21 cellular contexts compared by ENCODE assay signal in the genomic region with DNA sequence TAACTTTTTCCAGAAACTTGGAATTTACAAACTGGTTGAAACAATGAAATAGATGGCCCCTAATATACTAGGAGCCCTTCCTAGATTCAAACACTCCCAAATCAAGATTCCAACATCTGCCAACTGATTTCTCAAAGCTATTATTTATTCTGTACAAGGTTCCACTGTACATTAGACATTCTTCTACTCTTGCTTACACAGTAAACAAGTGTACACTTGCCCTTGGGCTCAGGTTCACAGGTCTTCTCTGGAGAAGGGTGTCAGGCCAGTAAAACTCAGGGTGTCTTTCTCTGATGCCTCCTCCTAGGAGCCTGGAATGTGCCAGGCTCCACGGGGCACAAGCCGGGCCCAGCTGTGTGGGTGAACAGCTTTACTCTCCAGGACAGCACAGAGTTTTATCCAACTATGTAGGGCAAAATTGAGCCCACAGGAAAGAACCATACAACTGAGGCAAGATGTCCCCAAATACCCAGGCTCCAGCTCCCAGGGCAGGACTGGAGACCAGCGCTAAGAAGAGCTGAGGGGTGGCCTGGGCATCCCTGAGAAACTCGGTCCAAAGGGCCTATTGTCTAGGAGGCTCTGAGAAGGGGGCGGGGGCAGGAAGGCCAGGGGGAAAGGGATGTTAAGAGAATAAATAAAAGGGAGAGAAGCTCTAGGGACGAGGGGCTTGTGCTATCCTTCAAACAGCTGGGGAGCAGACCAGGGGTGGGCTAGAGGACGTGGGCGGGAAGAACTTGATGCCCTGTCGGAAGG. TPM values are rescaled to one million over a fixed set of nuclear protein-coding genes. Genes with fewer than 3 reads are reported as not detected.
DNase-seq lines count a peak whose midpoint lies in the region; ATAC-seq, FAIRE-seq and TF ChIP-seq lines count a peak whose summit lies in the region.
"Had no signal": no experiment of that assay in that cellular context is flagged by ENCODE, and none has a peak within 500 bp of the region (broad histone marks: within the 10 kb centered on the region; RNA-seq: fewer than 3 reads in every experiment).

No MANE protein-coding gene starts in this region.

- no peak overlapping the region for H2AFZ ChIP-seq in keratinocyte (ENCODE audit: control insufficient read depth, low read length)

- H3K4me1 ChIP-seq in breast epithelium, result peaks cover 0 to 4% of the 10 kb centered on the region in 2 donors
- H3K4me1 ChIP-seq in keratinocyte (ENCODE audit: control insufficient read depth, extremely low read depth, insufficient read depth, low read length), result peaks cover 14% of the 10 kb centered on the region
- H3K4me1 ChIP-seq in gastrocnemius medialis, result peaks cover 24 to 27% of the 10 kb centered on the region in 2 donors
- H3K4me1 ChIP-seq in body of pancreas, result peaks cover 14% of the 10 kb centered on the region

- intact Hi-C loops in MCF 10A (cut with micrococcal nuclease) (no loop called here), breast epithelium (cut with DNase I; ENCODE audit: low total_unique reads) (loop anchor here (5.0 kb wide), 1 partner anchor 122 kb away; no protein-coding TSS in a partner anchor), activated B cell treated with CpG ODN at 0.5 μM for 24 hours (cut with micrococcal nuclease) (no loop called here), gastrocnemius medialis (cut with DNase I; ENCODE audit: low total_unique reads) (no loop called here), body of pancreas (cut with DNase I) (no loop called here)

- H3K27ac ChIP-seq in breast epithelium (no peak overlapping the region), keratinocyte (ENCODE audit: control insufficient read depth, insufficient read depth, low read length) (no peak overlapping the region), gastrocnemius medialis (peak overlapping the region; percentile 96 to 99 (median 98)), body of pancreas (no peak overlapping the region)
- H3K27ac ChIP-seq: PC-9, thoracic aorta had no signal

- no peaks in the 10 kb centered on the region for H4K20me1 ChIP-seq in keratinocyte (ENCODE audit: control insufficient read depth, extremely low read depth, insufficient read depth, low read length)

- H3K27me3 Mint-ChIP-seq in MCF 10A (ENCODE audit: insufficient read depth, unreplicated experiment), result no peaks in the 10 kb centered on the region
- peaks cover 44% of the 10 kb centered on the region for H3K27me3 Mint-ChIP-seq in activated B cell treated with CpG ODN at 0.5 μM for 24 hours

- TF ChIP-seq CTCF in MCF 10A (IDR thresholded peaks at IDR 0.05; ENCODE audit: unreplicated experiment) (no peak), breast epithelium (IDR thresholded peaks at IDR 0.05) (no peak), activated B cell treated with CpG ODN at 0.5 μM for 24 hours (IDR thresholded peaks at IDR 0.05) (no peak), keratinocyte (optimal IDR thresholded peaks at IDR 0.05 in 1 of 3, IDR thresholded peaks at IDR 0.05 in 1 of 3, conservative IDR thresholded peaks at IDR 0.05 in 1 of 3; ENCODE audit: extremely low read depth in 1 of 3, insufficient read depth in 2 of 3, low read length in 3 of 3) (no peak), gastrocnemius medialis (IDR thresholded peaks at IDR 0.05 in 4 of 5, conservative IDR thresholded peaks at IDR 0.05 in 1 of 5) (no peak), body of pancreas (IDR thresholded peaks at IDR 0.05) (no peak)

- dilution Hi-C loops in keratinocyte (cut with MboI; ENCODE audit: extremely low pct_ligation_motif_present, low sequenced_read_pairs), result no loop called here

- DNase-seq in MCF 10A (ENCODE audit: unreplicated experiment) (no peak), breast epithelium (ENCODE audit: low spot score in 2 of 2) (no peak), activated B cell treated with CpG ODN at 0.5 μM for 24 hours (no peak), keratinocyte (ENCODE audit: low read depth, low spot score) (no peak), gastrocnemius medialis (no peak), NOMO-1 treated with dmso at 0.1 percent for 144 hours (lab: John Stamatoyannopoulos, UW; ENCODE audit: unreplicated experiment) (no peak), body of pancreas (no peak), Kasumi-1 (lab: John Stamatoyannopoulos, UW) (no peak)
- DNase-seq: ACHN; activated effector memory CD4-positive, alpha-beta T cell treated with anti-CD3 and anti-CD28 coated beads, Interleukin-2, amount 50 U/mL, for 16 hours; DMS53; IMR-90; NCI-H774; PC-9; T-helper 9 cell had no signal

- peaks cover 32% of the 10 kb centered on the region for H3K4me1 Mint-ChIP-seq in MCF 10A (ENCODE audit: insufficient read depth, unreplicated experiment)
- H3K4me1 Mint-ChIP-seq in activated B cell treated with CpG ODN at 0.5 μM for 24 hours, result peaks cover 9% of the 10 kb centered on the region

- H3K27ac Mint-ChIP-seq in MCF 10A (ENCODE audit: low read depth, unreplicated experiment), result no peak overlapping the region
- H3K27ac Mint-ChIP-seq in activated B cell treated with CpG ODN at 0.5 μM for 24 hours, result no peak overlapping the region
- H3K27ac Mint-ChIP-seq: CD14-positive monocyte had no signal

- no peak for ATAC-seq in activated B cell treated with CpG ODN at 0.5 μM for 24 hours (ENCODE audit: low read depth)
- ATAC-seq in gastrocnemius medialis, result no peak
- no peak for ATAC-seq in body of pancreas

- CTCF ChIA-PET in MCF 10A (lab: Yijun Ruan, JAX) (interaction anchor here (0.6 to 9.2 kb wide), 24 partner anchors 10 to 492 kb away, joined by 3 to 415 read pairs (median 6); a partner anchor contains a TSS), activated B cell treated with CpG ODN at 0.5 μM for 24 hours (lab: Charles Lee) (interaction anchor here (1.0 to 3.7 kb wide), 8 partner anchors 10 to 753 kb away, joined by 3 to 50 read pairs (median 9); a partner anchor contains a TSS)

- TF ChIP-seq POLR2A in breast epithelium (IDR thresholded peaks at IDR 0.05) (no peak), gastrocnemius medialis (IDR thresholded peaks at IDR 0.05) (no peak), body of pancreas (IDR thresholded peaks at IDR 0.05) (no peak)

- no peak for FAIRE-seq in keratinocyte (lab: Jason Lieb, UNC)
- FAIRE-seq: endometrium, GM12891, GM19239 had no signal

- 71 to 83% methylated on average over 9 of the region's 9 CpGs for WGBS in body of pancreas, 2 donors

- H3K4me3 Mint-ChIP-seq in MCF 10A (ENCODE audit: unreplicated experiment) (peak overlapping the region; percentile 14), activated B cell treated with CpG ODN at 0.5 μM for 24 hours (peak overlapping the region; percentile 35)

- H3K9me3 ChIP-seq in breast epithelium, result no peaks in the 10 kb centered on the region
- no peaks in the 10 kb centered on the region for H3K9me3 ChIP-seq in keratinocyte (ENCODE audit: control insufficient read depth, low read depth, low read length)
- no peaks in the 10 kb centered on the region for H3K9me3 ChIP-seq in gastrocnemius medialis
- no peaks in the 10 kb centered on the region for H3K9me3 ChIP-seq in body of pancreas
- H3K9me3 ChIP-seq: thoracic aorta had no signal

- no peaks in the 10 kb centered on the region for H3K9me1 ChIP-seq in keratinocyte (ENCODE audit: control insufficient read depth, extremely low read depth, insufficient read depth, low read length)

- H3K9ac ChIP-seq in keratinocyte (ENCODE audit: control insufficient read depth, extremely low read depth, insufficient read depth, low read length), result no peak overlapping the region

- H3K9me3 Mint-ChIP-seq in MCF 10A (ENCODE audit: unreplicated experiment) (no peaks in the 10 kb centered on the region), activated B cell treated with CpG ODN at 0.5 μM for 24 hours (no peaks in the 10 kb centered on the region)

- no peaks in the 10 kb centered on the region for H3K79me2 ChIP-seq in keratinocyte (ENCODE audit: control insufficient read depth, insufficient read depth, low read length)

- BruUV-seq in MCF 10A (replicated peaks; lab: Mats Ljungman, UMichigan), result no TSS peak

- H3K4me3 ChIP-seq in breast epithelium, result no peak overlapping the region
- H3K4me3 ChIP-seq in keratinocyte (ENCODE audit: control insufficient read depth in 2 of 3, extremely low read depth in 1 of 3, insufficient read depth in 2 of 3, low read depth in 1 of 3, low read length in 3 of 3), result no peak overlapping the region
- H3K4me3 ChIP-seq in gastrocnemius medialis, result no peak overlapping the region
- H3K4me3 ChIP-seq in body of pancreas, result no peak overlapping the region

- peaks cover 5% of the 10 kb centered on the region for H3K36me3 Mint-ChIP-seq in MCF 10A (ENCODE audit: insufficient read depth, unreplicated experiment)
- no peaks in the 10 kb centered on the region for H3K36me3 Mint-ChIP-seq in activated B cell treated with CpG ODN at 0.5 μM for 24 hours (ENCODE audit: low read depth)
- H3K36me3 Mint-ChIP-seq: CD14-positive monocyte had no signal

- H3K36me3 ChIP-seq in breast epithelium (no peaks in the 10 kb centered on the region), keratinocyte (ENCODE audit: control insufficient read depth in 2 of 2, extremely low read depth in 1 of 2, insufficient read depth in 2 of 2, low read length in 2 of 2) (no peaks in the 10 kb centered on the region), gastrocnemius medialis (peaks cover 0 to 36% of the 10 kb centered on the region in 2 donors), body of pancreas (replicated peaks in 1 of 2; ENCODE audit: insufficient read depth in 1 of 2, low read depth in 2 of 2) (peaks cover 0 to 10% of the 10 kb centered on the region in 2 donors)
- H3K36me3 ChIP-seq: thoracic aorta had no signal

- peak overlapping the region; percentile 20 for H3K4me2 ChIP-seq in keratinocyte (ENCODE audit: control insufficient read depth, extremely low read depth, insufficient read depth, low read depth, low read length)

- in situ Hi-C loops in gastrocnemius medialis (cut with MboI; ENCODE audit: low sequenced_read_pairs in 4 of 4), result loop anchor here in 1 of 4 donors (10.0 kb wide), 1 partner anchor 120 kb away; no protein-coding TSS in a partner anchor

- POLR2A ChIA-PET in MCF 10A (lab: Yijun Ruan, JAX) (interaction anchor here (0.5 to 4.8 kb wide), 4 partner anchors 17 to 249 kb away, joined by 3 to 85 read pairs (median 6); no protein-coding TSS in a partner anchor), activated B cell treated with CpG ODN at 0.5 μM for 24 hours (lab: Charles Lee) (no interaction called here)

- H3K27me3 ChIP-seq in breast epithelium, result no peaks in the 10 kb centered on the region
- no peaks in the 10 kb centered on the region for H3K27me3 ChIP-seq in keratinocyte (ENCODE audit: control insufficient read depth, extremely low read depth, insufficient read depth, low read length)
- no peaks in the 10 kb centered on the region for H3K27me3 ChIP-seq in gastrocnemius medialis
- H3K27me3 ChIP-seq in body of pancreas, result no peaks in the 10 kb centered on the region

RNA-seq across cellular contexts. Expression of a gene that starts 8.8 kb away (rescaled TPM):
- total RNA-seq in MCF 10A (2022), result not detected in 2 replicates
- under 1 TPM in 1 of 3 donors, not detected in 2; 0.16 TPM for total RNA-seq in breast epithelium
- not detected in 2 replicates for total RNA-seq in activated B cell treated with CpG ODN at 0.5 μM for 24 hours
- polyA plus RNA-seq in keratinocyte, result not detected in 3 replicates
- not detected for polyA plus RNA-seq in keratinocyte (2011; ENCODE audit: low read depth)
- not detected in 2 replicates for polyA plus RNA-seq in keratinocyte (2011; cell fraction: cytosol; rRNA removed)
- not detected in 2 replicates for polyA plus RNA-seq in keratinocyte (2011; cell fraction: nucleus; rRNA removed)
- polyA plus RNA-seq in keratinocyte (2012; ENCODE audit: low replicate concordance), result not detected in 2 replicates
- polyA minus RNA-seq in keratinocyte, result not detected in 3 replicates
- not detected for polyA minus RNA-seq in keratinocyte (2011; cell fraction: cytosol; rRNA and poly(A)+ RNA removed)
- not detected in 2 replicates for polyA minus RNA-seq in keratinocyte (2011; cell fraction: nucleus; rRNA and poly(A)+ RNA removed)
- total RNA-seq in gastrocnemius medialis, result not detected
- under 1 TPM in 1 of 2 donors, not detected in 1; 0.52 TPM for total RNA-seq in body of pancreas
- total RNA-seq: cerebellum, IMR-90, PC-9 had no signal
- polyA plus RNA-seq: CD14-positive monocyte, IMR-90 had no signal

RNA-seq across cellular contexts. Expression of a gene that starts 14.6 kb away (rescaled TPM):
- total RNA-seq in MCF 10A (2022) (not detected in 2 replicates), breast epithelium (10 to 100 TPM; 14.3 to 55.0 (median 38.0) TPM), activated B cell treated with CpG ODN at 0.5 μM for 24 hours (not detected in 2 replicates), gastrocnemius medialis (10 to 100 TPM in 1 of 4 donors, 1 to 10 TPM in 3; 4.0 to 16.0 (median 6.0) TPM), body of pancreas (10 to 100 TPM; 28.8 to 54.1 TPM)
- 0.04 TPM in 1 of 3 replicates, not detected in the others for polyA plus RNA-seq in keratinocyte
- polyA plus RNA-seq in keratinocyte (2011; ENCODE audit: low read depth), result not detected
- 0.06 TPM in 1 of 2 replicates, not detected in the other for polyA plus RNA-seq in keratinocyte (2011; cell fraction: cytosol; rRNA removed)
- not detected in 2 replicates for polyA plus RNA-seq in keratinocyte (2011; cell fraction: nucleus; rRNA removed)
- not detected in 2 replicates for polyA plus RNA-seq in keratinocyte (2012; ENCODE audit: low replicate concordance)
- not detected in 3 replicates for polyA minus RNA-seq in keratinocyte
- not detected for polyA minus RNA-seq in keratinocyte (2011; cell fraction: cytosol; rRNA and poly(A)+ RNA removed)
- not detected in 2 replicates for polyA minus RNA-seq in keratinocyte (2011; cell fraction: nucleus; rRNA and poly(A)+ RNA removed)
- total RNA-seq: PC-9 had no signal
- polyA plus RNA-seq: CD14-positive monocyte had no signal

RNA-seq across cellular contexts. Expression of a gene that starts 20.9 kb away (rescaled TPM):
- 19.2 and 20.9 TPM in 2 replicates for total RNA-seq in MCF 10A (2022)
- total RNA-seq in breast epithelium, result 10 to 100 TPM in 1 of 3 donors, 1 to 10 TPM in 2; 8.8 to 11.2 (median 9.7) TPM
- 20.1 and 21.2 TPM in 2 replicates for total RNA-seq in activated B cell treated with CpG ODN at 0.5 μM for 24 hours
- polyA plus RNA-seq in keratinocyte, result 9.1 to 27.7 TPM (median 13.2 TPM) in 3 replicates
- polyA plus RNA-seq in keratinocyte (2011; ENCODE audit: low read depth), result 2.2 TPM
- polyA plus RNA-seq in keratinocyte (2011; cell fraction: cytosol; rRNA removed), result 13.2 and 16.9 TPM in 2 replicates
- 18.1 and 23.2 TPM in 2 replicates for polyA plus RNA-seq in keratinocyte (2011; cell fraction: nucleus; rRNA removed)
- 13.8 and 26.8 TPM in 2 replicates for polyA plus RNA-seq in keratinocyte (2012; ENCODE audit: low replicate concordance)
- 24.4 to 88.9 TPM (median 29.9 TPM) in 3 replicates for polyA minus RNA-seq in keratinocyte
- 26.1 TPM for polyA minus RNA-seq in keratinocyte (2011; cell fraction: cytosol; rRNA and poly(A)+ RNA removed)
- polyA minus RNA-seq in keratinocyte (2011; cell fraction: nucleus; rRNA and poly(A)+ RNA removed), result 15.9 and 21.3 TPM in 2 replicates
- 1 to 10 TPM; 3.8 to 5.1 (median 4.7) TPM for total RNA-seq in gastrocnemius medialis
- 1 to 10 TPM; 5.7 to 9.2 TPM for total RNA-seq in body of pancreas

RNA-seq across cellular contexts. Expression of a gene that starts 26.2 kb away (rescaled TPM):
- total RNA-seq in MCF 10A (2022) (0.14 and 0.54 TPM in 2 replicates), breast epithelium (1 to 10 TPM in 2 of 3 donors, under 1 TPM in 1; 0.48 to 3.8 (median 2.0) TPM), activated B cell treated with CpG ODN at 0.5 μM for 24 hours (0.24 TPM in 1 of 2 replicates, not detected in the other), gastrocnemius medialis (100 to 1,000 TPM in 1 of 4 donors, 10 to 100 TPM in 3; 19.4 to 105 (median 46.0) TPM), body of pancreas (10 to 100 TPM in 1 of 2 donors, 1 to 10 TPM in 1; 3.9 to 19.4 TPM)
- polyA plus RNA-seq in keratinocyte, result 0.35 to 0.49 TPM (median 0.46 TPM) in 3 replicates
- polyA plus RNA-seq in keratinocyte (2011; ENCODE audit: low read depth), result 8.9 TPM
- 0.27 and 0.29 TPM in 2 replicates for polyA plus RNA-seq in keratinocyte (2011; cell fraction: cytosol; rRNA removed)
- 0.62 and 0.80 TPM in 2 replicates for polyA plus RNA-seq in keratinocyte (2011; cell fraction: nucleus; rRNA removed)
- 0.44 and 12.1 TPM in 2 replicates for polyA plus RNA-seq in keratinocyte (2012; ENCODE audit: low replicate concordance)
- polyA minus RNA-seq in keratinocyte, result 0.49 to 1.2 TPM (median 0.79 TPM) in 3 replicates
- not detected for polyA minus RNA-seq in keratinocyte (2011; cell fraction: cytosol; rRNA and poly(A)+ RNA removed)
- 0.84 and 1.0 TPM in 2 replicates for polyA minus RNA-seq in keratinocyte (2011; cell fraction: nucleus; rRNA and poly(A)+ RNA removed)
- polyA plus RNA-seq: CD14-positive monocyte had no signal

RNA-seq across cellular contexts. Expression of a gene that starts 38.3 kb away (rescaled TPM):
- 3.5 TPM in 2 replicates for total RNA-seq in MCF 10A (2022)
- total RNA-seq in breast epithelium, result 1,000 to 10,000 TPM in 1 of 3 donors, 100 to 1,000 TPM in 2; 170 to 1,725 (median 408) TPM
- 0.15 and 0.20 TPM in 2 replicates for total RNA-seq in activated B cell treated with CpG ODN at 0.5 μM for 24 hours
- polyA plus RNA-seq in keratinocyte, result 8.5 to 12.1 TPM (median 10.5 TPM) in 3 replicates
- 0.91 TPM for polyA plus RNA-seq in keratinocyte (2011; ENCODE audit: low read depth)
- polyA plus RNA-seq in keratinocyte (2011; cell fraction: cytosol; rRNA removed), result 2.4 and 4.8 TPM in 2 replicates
- 12.9 and 14.6 TPM in 2 replicates for polyA plus RNA-seq in keratinocyte (2011; cell fraction: nucleus; rRNA removed)
- polyA plus RNA-seq in keratinocyte (2012; ENCODE audit: low replicate concordance), result 0.52 and 7.8 TPM in 2 replicates
- 6.9 to 14.4 TPM (median 11.9 TPM) in 3 replicates for polyA minus RNA-seq in keratinocyte
- polyA minus RNA-seq in keratinocyte (2011; cell fraction: cytosol; rRNA and poly(A)+ RNA removed), result 17.8 TPM
- 13.2 and 24.2 TPM in 2 replicates for polyA minus RNA-seq in keratinocyte (2011; cell fraction: nucleus; rRNA and poly(A)+ RNA removed)
- total RNA-seq in gastrocnemius medialis, result 100 to 1,000 TPM in 3 of 4 donors, 10 to 100 TPM in 1; 22.6 to 193 (median 123) TPM
- total RNA-seq in body of pancreas, result 100 to 1,000 TPM in 1 of 2 donors, 10 to 100 TPM in 1; 75.0 to 205 TPM
- polyA plus RNA-seq: CD14-positive monocyte had no signal

Comparison
In these comparisons a context has a peak if more than half of its experiments do, and no peak if none do; other contexts are left out.
1. H3K27ac ChIP-seq: peak in gastrocnemius medialis (4 of 4); none in breast epithelium (0 of 2), keratinocyte (single experiment) and body of pancreas (0 of 4).